In the genomic region with DNA sequence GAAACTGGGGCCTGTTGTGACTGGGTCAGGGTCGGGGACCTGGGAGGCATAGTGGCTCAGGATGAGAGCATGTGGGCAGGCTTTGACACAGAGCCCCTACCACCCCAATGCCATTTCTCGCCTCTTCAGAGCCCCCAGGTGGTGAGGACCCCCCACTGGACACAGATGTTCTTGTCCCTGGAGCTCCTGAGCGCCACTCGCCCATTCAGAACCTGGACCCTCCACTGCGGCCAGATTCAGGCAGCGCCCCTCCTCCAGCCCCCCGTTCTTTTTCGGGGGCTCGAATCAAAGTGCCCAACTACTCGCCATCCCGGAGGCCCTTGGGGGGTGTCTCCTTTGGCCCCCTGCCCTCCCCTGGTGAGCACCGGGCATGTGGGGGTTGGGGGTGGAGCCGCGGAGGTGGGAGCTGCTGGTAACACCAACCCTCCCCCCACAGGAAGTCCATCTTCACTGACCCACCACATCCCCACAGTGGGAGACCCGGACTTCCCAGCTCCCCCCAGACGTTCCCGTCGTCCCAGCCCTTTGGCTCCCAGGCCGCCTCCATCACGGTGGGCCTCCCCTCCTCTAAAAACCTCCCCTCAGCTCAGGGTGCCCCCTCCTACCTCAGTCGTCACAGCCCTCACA, we compare ENCODE assay signal across 22 cellular contexts.
"Had no signal": no experiment of that assay in that cellular context is flagged by ENCODE, and none has a peak within 500 bp of the region (broad histone marks: within the 10 kb centered on the region; RNA-seq: fewer than 3 reads in every experiment).

No MANE protein-coding gene starts in this region.

- DNase-seq: activated CD4-positive, alpha-beta T cell treated with anti-CD3 and anti-CD28 coated beads for 48 hours; activated CD4-positive, CD25-positive, alpha-beta regulatory T cell; activated CD8-positive, alpha-beta T cell treated with anti-CD3 and anti-CD28 coated beads for 36 hours; activated naive CD4-positive, alpha-beta T cell treated with anti-CD3 and anti-CD28 coated beads for 36 hours; activated naive CD8-positive, alpha-beta T cell treated with anti-CD3 and anti-CD28 coated beads, Interleukin-2, amount 50 U/mL, for 24 hours; activated T-cell treated with anti-CD3 and anti-CD28 coated beads, Interleukin-2, amount 50 U/mL, for 4 hours; anterior cingulate cortex; central memory CD4-positive, alpha-beta T cell; dorsolateral prefrontal cortex; foreskin keratinocyte; left ventricle myocardium inferior; midbrain; nucleus accumbens; posterior cingulate gyrus; stimulated activated CD4-positive, alpha-beta T cell treated with anti-CD3 and anti-CD28 coated beads, Interleukin-1b, Interleukin-23, amount 100 ng/mL, for 48 hours; stimulated activated CD8-positive, alpha-beta memory T cell treated with anti-CD3 and anti-CD28 coated beads, Interleukin-4, amount 100 ng/mL, for 48 hours; stimulated activated naive CD8-positive, alpha-beta T cell treated with anti-CD3 and anti-CD28 coated beads, Interleukin-15, Interleukin-2, amounts not matched to agents 100 U/mL and 50 U/mL, for 24 hours; substantia nigra; T1000; tibial artery had no signal

- H3K9me3 ChIP-seq: left ventricle myocardium inferior, tibial artery, vagina had no signal

- H3K27me3 ChIP-seq: dorsolateral prefrontal cortex, foreskin keratinocyte, tibial artery, vagina had no signal

- H3K4me3 ChIP-seq: dorsolateral prefrontal cortex, left ventricle myocardium inferior, tibial artery, vagina had no signal

- FAIRE-seq: colon had no signal

- H3K4me1 ChIP-seq: foreskin keratinocyte, left ventricle myocardium inferior, tibial artery, vagina had no signal

- H3K27ac ChIP-seq: dorsolateral prefrontal cortex, foreskin keratinocyte, left ventricle myocardium inferior, tibial artery, vagina had no signal
